In the genomic region with DNA sequence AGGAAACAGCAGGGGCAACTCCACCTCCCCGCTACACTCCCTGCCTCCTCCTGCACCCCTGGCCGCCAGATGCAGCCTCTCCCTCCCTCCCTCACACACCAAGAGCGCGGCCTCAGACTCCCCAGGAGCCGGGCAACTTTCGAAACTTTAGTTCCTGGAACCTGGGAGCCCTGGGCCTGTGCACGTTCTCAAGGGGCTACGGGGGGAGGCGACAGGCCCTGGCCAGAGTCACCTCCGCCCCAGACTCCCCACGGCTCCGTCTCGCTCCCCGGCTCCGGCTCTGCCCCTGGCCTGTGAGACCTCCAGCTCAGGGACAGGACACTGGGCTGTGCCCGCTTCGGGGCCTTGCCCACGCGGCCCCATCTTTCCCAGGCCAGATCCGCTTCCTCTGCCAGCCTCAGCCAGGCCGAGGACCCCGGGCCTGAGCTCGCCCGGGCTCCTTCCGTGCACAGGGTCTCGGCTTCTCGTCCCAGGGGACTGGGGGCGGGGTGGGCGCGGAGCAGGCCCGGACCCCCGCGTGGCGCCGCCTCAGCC, we compare ENCODE assay signal across 8 cellular contexts. TPM values are rescaled to one million over a fixed set of nuclear protein-coding genes. Genes with fewer than 3 reads are reported as not detected.
DNase-seq lines count a peak whose midpoint lies in the region; ATAC-seq, FAIRE-seq and TF ChIP-seq lines count a peak whose summit lies in the region.

No MANE protein-coding gene starts in this region.

- H4K8ac ChIP-seq in mesenchymal stem cell (ENCODE audit: low read length), result no peak overlapping the region

- H3K9ac ChIP-seq in astrocyte (ENCODE audit: low read length) (no peak overlapping the region), mesenchymal stem cell (ENCODE audit: low read length) (no peak overlapping the region)

- H3K27me3 Mint-ChIP-seq in CD14-positive monocyte (ENCODE audit: low read depth in 3 of 3) (peaks cover 52 to 75% (median 66%) of the 10 kb centered on the region in 3 donors), astrocyte (ENCODE audit: low read depth, unreplicated experiment) (peaks cover 22% of the 10 kb centered on the region)

- no peak for TF ChIP-seq CTCF in CD14-positive monocyte (IDR thresholded peaks at IDR 0.05)
- TF ChIP-seq CTCF in astrocyte (IDR thresholded peaks at IDR 0.05; ENCODE audit: insufficient read depth, low read depth, low read length), result no peak
- no peak for TF ChIP-seq CTCF in GM13976 (IDR thresholded peaks at IDR 0.05; ENCODE audit: borderline replicate concordance, control extremely low read depth, extremely low read depth, insufficient read depth, missing control alignments)

- H3K9me3 Mint-ChIP-seq in CD14-positive monocyte (peaks cover 0 to 12% (median 4%) of the 10 kb centered on the region in 7 donors), astrocyte (ENCODE audit: unreplicated experiment) (no peaks in the 10 kb centered on the region)

- H3K14ac ChIP-seq in mesenchymal stem cell (ENCODE audit: low read length in 2 of 2), result no peak overlapping the region

- H2BK15ac ChIP-seq in mesenchymal stem cell (ENCODE audit: low read depth, poor library complexity, severe bottlenecking), result no peak overlapping the region

- DNase-seq in CD14-positive monocyte (ENCODE audit: low spot score) (no peak), astrocyte (ENCODE audit: low read depth) (no peak), mesenchymal stem cell (no peak), NCI-H128 (lab: John Stamatoyannopoulos, UW; ENCODE audit: unreplicated experiment) (no peak), NCI-H2196 treated with DMSO at 0.1 percent for 48 hours (lab: John Stamatoyannopoulos, UW; ENCODE audit: unreplicated experiment) (no peak), GM13976 (ENCODE audit: low spot score) (no peak)

- H2AK5ac ChIP-seq in mesenchymal stem cell (ENCODE audit: low read length, severe bottlenecking), result no peak overlapping the region

- no peak overlapping the region for H4K91ac ChIP-seq in mesenchymal stem cell (ENCODE audit: low read length)

- H4K20me1 ChIP-seq in astrocyte (ENCODE audit: insufficient read depth, low read length), result peaks cover 24% of the 10 kb centered on the region

- H3K4me3 Mint-ChIP-seq in CD14-positive monocyte, result peak overlapping the region; percentile 78 to 92
- H3K4me3 Mint-ChIP-seq in astrocyte (ENCODE audit: unreplicated experiment), result no peak overlapping the region

- FAIRE-seq in astrocyte (lab: Jason Lieb, UNC), result no peak

- H3K79me2 ChIP-seq in astrocyte (ENCODE audit: insufficient read depth, low read length), result no peaks in the 10 kb centered on the region

- ATAC-seq in HG02759 (IDR thresholded peaks at IDR 0.05; ENCODE audit: unreplicated experiment) (peak; percentile 11), GM18519 (IDR thresholded peaks at IDR 0.05; ENCODE audit: low FRiP score, unreplicated experiment) (no peak)

- intact Hi-C loops in CD14-positive monocyte (cut with micrococcal nuclease), result no loop called here

- peak overlapping the region in 1 of 2 experiments; percentile 15 for H3K23ac ChIP-seq in mesenchymal stem cell (ENCODE audit: low read length in 2 of 2)

- no peak overlapping the region for H2BK120ac ChIP-seq in mesenchymal stem cell (ENCODE audit: low read depth, low read length)

- H3K27ac Mint-ChIP-seq in CD14-positive monocyte (peak overlapping the region in 1 of 7 donors; percentile 68), astrocyte (ENCODE audit: unreplicated experiment) (no peak overlapping the region)

- in situ Hi-C loops in GM13976 (cut with MboI; ENCODE audit: low sequenced_read_pairs, unreplicated experiment), result no loop called here

- H2AFZ ChIP-seq in astrocyte (ENCODE audit: low read depth, low read length) (peak overlapping the region; percentile 52), mesenchymal stem cell (ENCODE audit: low read depth, low read length) (peak overlapping the region; percentile 56)

- H3K4me1 ChIP-seq in astrocyte (ENCODE audit: insufficient read depth, low read length) (peaks cover 27% of the 10 kb centered on the region), mesenchymal stem cell (ENCODE audit: control insufficient read depth, insufficient read depth, low read depth, low read length) (peaks cover 39% of the 10 kb centered on the region)

- peak overlapping the region in 1 of 2 experiments; percentile 23 for H3K18ac ChIP-seq in mesenchymal stem cell (ENCODE audit: low read depth in 1 of 2, low read length in 2 of 2)

- H3K4me3 ChIP-seq in astrocyte (ENCODE audit: insufficient read depth, low read depth, low read length), result peak overlapping the region; percentile 28
- peak overlapping the region in 1 of 2 experiments; percentile 43 for H3K4me3 ChIP-seq in mesenchymal stem cell (ENCODE audit: insufficient read depth in 1 of 2, low read depth in 1 of 2, low read length in 2 of 2)

- H3K27me3 ChIP-seq in astrocyte (ENCODE audit: insufficient read depth, low read length) (peaks cover 51% of the 10 kb centered on the region), mesenchymal stem cell (ENCODE audit: control insufficient read depth in 1 of 2, insufficient read depth in 1 of 2, low read length in 2 of 2) (peaks cover 8 to 68% of the 10 kb centered on the region in 2 experiments)

- H2BK12ac ChIP-seq in mesenchymal stem cell (ENCODE audit: low read length in 2 of 2), result no peak overlapping the region

- H3K27ac ChIP-seq in astrocyte (ENCODE audit: low read depth, low read length) (no peak overlapping the region), mesenchymal stem cell (ENCODE audit: low read length, poor library complexity, severe bottlenecking) (no peak overlapping the region)

- 7% methylated on average over 35 of the region's 35 CpGs for WGBS in mesenchymal stem cell

- H2BK5ac ChIP-seq in mesenchymal stem cell (ENCODE audit: low read depth, low read length, poor library complexity, severe bottlenecking), result no peak overlapping the region

- H3K4ac ChIP-seq in mesenchymal stem cell (ENCODE audit: low read depth in 1 of 2, low read length in 2 of 2), result no peak overlapping the region

- peaks cover 0 to 2% of the 10 kb centered on the region in 2 donors for H3K36me3 Mint-ChIP-seq in CD14-positive monocyte
- no peaks in the 10 kb centered on the region for H3K36me3 Mint-ChIP-seq in astrocyte (ENCODE audit: low read depth, unreplicated experiment)

- H3K9me3 ChIP-seq in astrocyte (ENCODE audit: insufficient read depth, low read depth, low read length) (no peaks in the 10 kb centered on the region), mesenchymal stem cell (ENCODE audit: control insufficient read depth, low read length) (no peaks in the 10 kb centered on the region)

- H3K36me3 ChIP-seq in astrocyte (ENCODE audit: insufficient read depth, low read length) (peaks cover 1% of the 10 kb centered on the region), mesenchymal stem cell (ENCODE audit: control insufficient read depth in 1 of 2, insufficient read depth in 2 of 2, low read depth in 1 of 2, low read length in 2 of 2) (peaks cover 16 to 25% of the 10 kb centered on the region in 2 experiments)

- H3K4me1 Mint-ChIP-seq in CD14-positive monocyte (peaks cover 19% of the 10 kb centered on the region), astrocyte (ENCODE audit: low read depth, unreplicated experiment) (peaks cover 2% of the 10 kb centered on the region)

- H3K4me2 ChIP-seq in astrocyte (ENCODE audit: low read length), result peak overlapping the region; percentile 79
- peak overlapping the region; percentile 63 for H3K4me2 ChIP-seq in mesenchymal stem cell (ENCODE audit: low read length, poor library complexity, severe bottlenecking)

- H3K79me1 ChIP-seq in mesenchymal stem cell (replicated peaks; ENCODE audit: low read length, poor library complexity, severe bottlenecking), result no peaks in the 10 kb centered on the region

RNA-seq across cellular contexts. Expression of a gene that starts 5.5 kb away (rescaled TPM):
- not detected for polyA plus RNA-seq in CD14-positive monocyte
- 2.0 and 3.4 TPM in 2 replicates for total RNA-seq in astrocyte
- polyA plus RNA-seq in mesenchymal stem cell (2013, experiment 1 of 2), result 0.14 TPM
- polyA plus RNA-seq in mesenchymal stem cell (2013, experiment 2 of 2), result 0.12 TPM
